ENCODE assay signal across 8 cellular contexts in genomic region chr1:58545591-58546519, GRCh38. TPM values are rescaled to one million over a fixed set of nuclear protein-coding genes. Genes with fewer than 3 reads are reported as not detected.
DNase-seq lines count a peak whose midpoint lies in the region; ATAC-seq, FAIRE-seq and TF ChIP-seq lines count a peak whose summit lies in the region.

No MANE protein-coding gene starts in this region.

- H3K27ac Mint-ChIP-seq in activated B cell treated with CpG ODN at 0.5 μM for 24 hours = peak overlapping the region; percentile 97
- peak overlapping the region; percentile 93 to 99 (median 98) for H3K27ac Mint-ChIP-seq in immature natural killer cell

- TSS peak; percentile 47 for BruUV-seq in mammary epithelial cell (replicated peaks; lab: Mats Ljungman, UMichigan)

- H3K4me1 Mint-ChIP-seq in activated B cell treated with CpG ODN at 0.5 μM for 24 hours (peaks cover 19% of the 10 kb centered on the region), immature natural killer cell (peaks cover 20 to 28% of the 10 kb centered on the region in 2 donors)

- H3K79me2 ChIP-seq in mammary epithelial cell (ENCODE audit: insufficient read depth, low read length) = peaks cover 9% of the 10 kb centered on the region

- H3K27me3 Mint-ChIP-seq in activated B cell treated with CpG ODN at 0.5 μM for 24 hours (no peaks in the 10 kb centered on the region), immature natural killer cell (ENCODE audit: low read depth in 3 of 3) (peaks cover 6 to 17% (median 14%) of the 10 kb centered on the region in 3 donors)

- H3K36me3 ChIP-seq in mammary epithelial cell (ENCODE audit: insufficient read depth, low read length) (no peaks in the 10 kb centered on the region), small intestine (ENCODE audit: control insufficient read depth in 2 of 2, insufficient read depth in 2 of 2, low read length in 2 of 2) (no peaks in the 10 kb centered on the region)

- H3K4me3 ChIP-seq in mammary epithelial cell (replicated peaks in 1 of 3; ENCODE audit: insufficient read depth in 1 of 3, low read depth in 2 of 3, low read length in 3 of 3) (peak overlapping the region; percentile 74 to 84 (median 75)), small intestine (ENCODE audit: low read depth in 1 of 2, low read length in 2 of 2) (peak overlapping the region; percentile 82 to 94)

- peak overlapping the region; percentile 84 for H3K4me2 ChIP-seq in mammary epithelial cell (ENCODE audit: insufficient read depth, low read depth, low read length)

- peak overlapping the region; percentile 96 for H3K4me3 Mint-ChIP-seq in activated B cell treated with CpG ODN at 0.5 μM for 24 hours
- peak overlapping the region; percentile 91 to 95 (median 94) for H3K4me3 Mint-ChIP-seq in immature natural killer cell

- H3K27me3 ChIP-seq in mammary epithelial cell (ENCODE audit: insufficient read depth, low read length) (no peaks in the 10 kb centered on the region), small intestine (ENCODE audit: control insufficient read depth in 2 of 2, insufficient read depth in 2 of 2, low read length in 2 of 2) (no peaks in the 10 kb centered on the region)

- dilution Hi-C loops in mammary epithelial cell (cut with HindIII; ENCODE audit: low sequenced_read_pairs) = no loop called here

- intact Hi-C loops in activated B cell treated with CpG ODN at 0.5 μM for 24 hours (cut with micrococcal nuclease) (loop anchor here (1.0 to 5.0 kb wide), 10 partner anchors 31 to 1268 kb away; partner anchors contain the start of genes HOOK1, JUN and MYSM1), mammary epithelial cell (cut with micrococcal nuclease) (loop anchor here (1.0 to 5.0 kb wide), 7 partner anchors 18 to 1714 kb away; no protein-coding TSS in a partner anchor)

- peak; percentile 49 to 76 for DNase-seq in NCI-H2081 (lab: John Stamatoyannopoulos, UW)
- DNase-seq in NCI-H2081 treated with DMSO at 0.1 percent for 48 hours (lab: John Stamatoyannopoulos, UW) = no peak
- peak; percentile 58 for DNase-seq in NCI-H2107 treated with DMSO at 0.1 percent for 48 hours (lab: John Stamatoyannopoulos, UW; ENCODE audit: unreplicated experiment)
- DNase-seq in activated B cell treated with CpG ODN at 0.5 μM for 24 hours = peak; percentile 68
- DNase-seq in mammary epithelial cell = peak; percentile 73
- peak; percentile 84 to 86 (median 84) for DNase-seq in immature natural killer cell
- peak; percentile 72 for DNase-seq in small intestine

- H3K9me3 ChIP-seq in mammary epithelial cell (replicated peaks; ENCODE audit: insufficient read depth, low read length) = no peaks in the 10 kb centered on the region
- H3K9me3 ChIP-seq in small intestine (ENCODE audit: control insufficient read depth, low read depth) = no peaks in the 10 kb centered on the region

- H3K4me1 ChIP-seq in mammary epithelial cell (ENCODE audit: insufficient read depth, low read length) (peaks cover 7% of the 10 kb centered on the region), small intestine (ENCODE audit: control insufficient read depth in 2 of 2, insufficient read depth in 1 of 2, low read depth in 1 of 2, low read length in 1 of 2) (no peaks in the 10 kb centered on the region)

- peak overlapping the region; percentile 88 for H3K9ac ChIP-seq in mammary epithelial cell (ENCODE audit: insufficient read depth, low read length)

- H3K36me3 Mint-ChIP-seq in activated B cell treated with CpG ODN at 0.5 μM for 24 hours (ENCODE audit: low read depth) (peaks cover 9% of the 10 kb centered on the region), immature natural killer cell (no peaks in the 10 kb centered on the region)

- no peaks in the 10 kb centered on the region for H4K20me1 ChIP-seq in mammary epithelial cell (ENCODE audit: insufficient read depth, low read length)

- 3% methylated on average over 16 of the region's 43 CpGs for WGBS in mammary epithelial cell (ENCODE audit: low coverage, missing lambda C conversion rate)
- 0 to 2% (median 1%) methylated on average over 31 to 43 of the region's 43 CpGs for WGBS in small intestine, 3 donors

- peak overlapping the region; percentile 92 for H3K27ac ChIP-seq in mammary epithelial cell (ENCODE audit: insufficient read depth, low read depth, low read length)
- H3K27ac ChIP-seq in small intestine (ENCODE audit: low read depth in 1 of 2, low read length in 1 of 2) = peak overlapping the region; percentile 98 to 100

- in situ Hi-C loops in mammary epithelial cell (cut with MboI; ENCODE audit: low sequenced_read_pairs in 2 of 2) = loop anchor here in 1 of 2 donors (10.0 kb wide), 1 partner anchor 109 kb away; no protein-coding TSS in a partner anchor

- CTCF ChIA-PET in activated B cell treated with CpG ODN at 0.5 μM for 24 hours (lab: Charles Lee) = interaction anchor here (1.0 to 5.7 kb wide), 5 partner anchors 10 to 1715 kb away, joined by 3 to 55 read pairs (median 11); no protein-coding TSS in a partner anchor
- CTCF ChIA-PET in mammary epithelial cell (lab: Charles Lee; ENCODE audit: low non-redundant PET) = interaction anchor here (0.5 to 0.7 kb wide), 3 partner anchors 75 to 1563 kb away, joined by 3 to 5 read pairs (median 4); partner anchors contain the start of gene DAB1

- POLR2A ChIA-PET in activated B cell treated with CpG ODN at 0.5 μM for 24 hours (lab: Charles Lee) = interaction anchor here (0.7 to 1.9 kb wide), 10 partner anchors 8 to 1314 kb away, joined by 3 to 13 read pairs (median 4); partner anchors contain the start of gene HOOK1

- no peak for TF ChIP-seq CTCF in activated B cell treated with CpG ODN at 0.5 μM for 24 hours (IDR thresholded peaks at IDR 0.05)
- TF ChIP-seq CTCF in mammary epithelial cell (conservative IDR thresholded peaks at IDR 0.05 in 1 of 2, IDR thresholded peaks at IDR 0.05 in 1 of 2; ENCODE audit: extremely low read depth in 1 of 2, insufficient read depth in 1 of 2, low read depth in 1 of 2, low read length in 2 of 2) = no peak

- peak; percentile 35 for ATAC-seq in HG02973 (IDR thresholded peaks at IDR 0.05; ENCODE audit: unreplicated experiment)
- ATAC-seq in activated B cell treated with CpG ODN at 0.5 μM for 24 hours (ENCODE audit: low read depth) = peak; percentile 68

- no peaks in the 10 kb centered on the region for H3K9me3 Mint-ChIP-seq in activated B cell treated with CpG ODN at 0.5 μM for 24 hours
- no peaks in the 10 kb centered on the region for H3K9me3 Mint-ChIP-seq in immature natural killer cell

- H2AFZ ChIP-seq in mammary epithelial cell (ENCODE audit: low read depth, low read length) = peak overlapping the region; percentile 98

- no peak for FAIRE-seq in small intestine (lab: Jason Lieb, UNC)

RNA-seq across cellular contexts. Expression of gene OMA1, which starts 0.7 kb away (rescaled TPM):
- total RNA-seq in activated B cell treated with CpG ODN at 0.5 μM for 24 hours (47.8 and 48.7 TPM in 2 replicates), mammary epithelial cell (10 to 100 TPM; 14.8 to 20.3 TPM)
- polyA plus RNA-seq in mammary epithelial cell (10.9 TPM), immature natural killer cell (10 to 100 TPM; 13.7 to 22.3 (median 17.7) TPM), small intestine (10 to 100 TPM in 1 of 3 donors, 1 to 10 TPM in 2; 7.3 to 15.9 (median 8.7) TPM)
- polyA minus RNA-seq in mammary epithelial cell = not detected

RNA-seq across cellular contexts. Expression of gene TACSTD2, which starts 31.2 kb away (rescaled TPM):
- total RNA-seq in activated B cell treated with CpG ODN at 0.5 μM for 24 hours (not detected in 2 replicates), mammary epithelial cell (100 to 1,000 TPM; 231 to 244 TPM)
- polyA plus RNA-seq in mammary epithelial cell (135 TPM), immature natural killer cell (not detected), small intestine (1 to 10 TPM in 2 of 3 donors, under 1 TPM in 1; 0.89 to 1.4 (median 1.1) TPM)
- polyA minus RNA-seq in mammary epithelial cell = 98.6 TPM

Comparison
In these comparisons a context has a peak if more than half of its experiments do, and no peak if none do; other contexts are left out.
1. RNA of gene TACSTD2, which starts 31.2 kb away (polyA plus RNA-seq): 135 TPM in mammary epithelial cell (single experiment); 0.89 to 1.4 TPM in small intestine and not detected in immature natural killer cell; every median in the first group is over 10 times any median in the second.